Comparison of ENCODE assay signal across 8 cellular contexts in the genomic region with DNA sequence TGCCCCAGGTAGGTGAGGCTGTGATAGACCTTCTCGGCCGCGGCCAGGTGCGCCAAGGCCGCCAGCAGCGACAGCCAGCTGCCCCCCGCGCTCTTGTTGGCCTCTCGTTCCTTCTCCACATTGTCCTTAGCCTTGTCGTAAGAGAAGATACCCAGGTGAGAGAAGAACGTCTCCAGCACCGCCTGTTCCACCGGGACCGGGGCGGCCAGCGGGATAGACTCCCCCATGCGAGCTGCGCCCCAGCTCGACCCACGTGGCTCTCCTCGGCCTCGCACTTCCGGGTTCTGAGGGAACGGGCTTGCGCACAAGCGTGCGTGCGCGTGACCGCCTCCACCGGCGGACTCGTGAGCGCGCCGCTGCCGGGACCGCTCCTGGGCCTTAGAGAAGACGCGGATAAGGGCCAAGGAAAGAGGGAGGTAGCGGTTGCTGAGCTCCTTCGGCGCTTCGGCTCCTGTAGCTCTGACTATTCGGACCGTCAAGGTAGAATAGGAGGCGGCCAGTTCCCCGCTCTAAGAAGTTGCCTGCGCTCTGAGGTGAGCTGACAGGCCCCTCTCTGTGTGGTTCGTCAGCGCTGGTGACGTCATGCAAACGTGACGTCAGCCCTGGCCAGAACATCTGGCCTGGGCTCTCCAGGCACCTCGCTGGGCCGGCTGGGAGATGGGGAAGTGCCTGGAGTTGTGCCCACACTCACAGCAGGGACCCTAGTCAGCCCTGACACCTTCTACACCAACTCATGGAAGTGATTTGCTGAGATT. TPM values are rescaled to one million over a fixed set of nuclear protein-coding genes. Genes with fewer than 3 reads are reported as not detected.
DNase-seq lines count a peak whose midpoint lies in the region; ATAC-seq and TF ChIP-seq lines count a peak whose summit lies in the region.

Gene KICS2 (minus strand): TSS at position 286 of the 755 bp plus-strand sequence. CDS start 59 bp downstream, at position 227.

- peaks cover 11% of the 10 kb centered on the region for H3K4me1 ChIP-seq in mammary epithelial cell (ENCODE audit: insufficient read depth, low read length)
- peaks cover 5% of the 10 kb centered on the region for H3K4me1 ChIP-seq in smooth muscle cell (ENCODE audit: low read depth)

- CTCF ChIA-PET in mammary epithelial cell (lab: Charles Lee; ENCODE audit: low non-redundant PET), result no interaction called here

- H3K4me3 ChIP-seq in WI38 (ENCODE audit: low read depth, low read length) (peak within 1 kb of the TSS; percentile 89), mammary epithelial cell (replicated peaks in 1 of 3; ENCODE audit: insufficient read depth in 1 of 3, low read depth in 2 of 3, low read length in 3 of 3) (peak within 1 kb of the TSS; percentile 79 to 94 (median 85)), smooth muscle cell (peak within 1 kb of the TSS; percentile 68)

- intact Hi-C loops in mammary epithelial cell (cut with micrococcal nuclease), result loop anchor here (1.0 to 5.0 kb wide), 2 partner anchors 120 to 378 kb away; partner anchors contain the start of gene SRGAP1

- H3K9ac ChIP-seq in mammary epithelial cell (ENCODE audit: insufficient read depth, low read length), result peak within 1 kb of the TSS; percentile 96
- H3K9ac ChIP-seq in smooth muscle cell (ENCODE audit: low read depth), result peak within 1 kb of the TSS; percentile 93

- no peaks in the 10 kb centered on the region for H4K20me1 ChIP-seq in mammary epithelial cell (ENCODE audit: insufficient read depth, low read length)
- no peaks in the 10 kb centered on the region for H4K20me1 ChIP-seq in smooth muscle cell (ENCODE audit: low read depth)

- dilution Hi-C loops in mammary epithelial cell (cut with HindIII; ENCODE audit: low sequenced_read_pairs), result no loop called here

- H3K36me3 ChIP-seq in mammary epithelial cell (ENCODE audit: insufficient read depth, low read length), result no peaks in the 10 kb centered on the region
- H3K36me3 ChIP-seq in smooth muscle cell (ENCODE audit: low read depth), result no peaks in the 10 kb centered on the region

- no peaks in the 10 kb centered on the region for H3F3A ChIP-seq in smooth muscle cell (ENCODE audit: low read depth)

- H3K79me2 ChIP-seq in mammary epithelial cell (ENCODE audit: insufficient read depth, low read length), result peaks cover 14% of the 10 kb centered on the region
- no peaks in the 10 kb centered on the region for H3K79me2 ChIP-seq in smooth muscle cell (ENCODE audit: low read depth)

- WGBS in mammary epithelial cell (ENCODE audit: low coverage, missing lambda C conversion rate), result 7% methylated on average over 43 of the region's 56 CpGs
- WGBS in smooth muscle cell (ENCODE audit: low lambda C conversion rate), result under 1% methylated on average over 56 of the region's 56 CpGs

- in situ Hi-C loops in mammary epithelial cell (cut with MboI; ENCODE audit: low sequenced_read_pairs in 2 of 2), result no loop called here

- DNase-seq in AG08395 (ENCODE audit: low spot score) (peak; percentile 94), NCI-H2196 treated with DMSO at 0.1 percent for 48 hours (lab: John Stamatoyannopoulos, UW; ENCODE audit: unreplicated experiment) (peak; percentile 84), mammary epithelial cell (peak; percentile 93), iPS-NIHi7 (ENCODE audit: extremely low spot score) (peak; percentile 93), smooth muscle cell (lab: John Stamatoyannopoulos, UW; ENCODE audit: unreplicated experiment) (peak; percentile 92)

- H3K27ac ChIP-seq in mammary epithelial cell (ENCODE audit: insufficient read depth, low read depth, low read length), result peak within 1 kb of the TSS; percentile 91
- H3K27ac ChIP-seq in smooth muscle cell (ENCODE audit: low read depth), result peak within 1 kb of the TSS; percentile 90

- H3K27me3 ChIP-seq in mammary epithelial cell (ENCODE audit: insufficient read depth, low read length), result no peaks in the 10 kb centered on the region
- no peaks in the 10 kb centered on the region for H3K27me3 ChIP-seq in smooth muscle cell (ENCODE audit: low read depth)

- TSS peak; percentile 65 for BruUV-seq in mammary epithelial cell (replicated peaks; lab: Mats Ljungman, UMichigan)

- H3K4me2 ChIP-seq in mammary epithelial cell (ENCODE audit: insufficient read depth, low read depth, low read length), result peak within 1 kb of the TSS; percentile 92
- peak within 1 kb of the TSS; percentile 82 for H3K4me2 ChIP-seq in smooth muscle cell

- H3K9me3 ChIP-seq in mammary epithelial cell (replicated peaks; ENCODE audit: insufficient read depth, low read length) (no peaks in the 10 kb centered on the region), smooth muscle cell (replicated peaks; ENCODE audit: low read depth) (no peaks in the 10 kb centered on the region)

- TF ChIP-seq CTCF in WI38 (IDR thresholded peaks at IDR 0.05; ENCODE audit: low read depth, low read length), result no peak
- no peak for TF ChIP-seq CTCF in mammary epithelial cell (conservative IDR thresholded peaks at IDR 0.05 in 1 of 2, IDR thresholded peaks at IDR 0.05 in 1 of 2; ENCODE audit: extremely low read depth in 1 of 2, insufficient read depth in 1 of 2, low read depth in 1 of 2, low read length in 2 of 2)
- no peak for TF ChIP-seq CTCF in smooth muscle cell (IDR thresholded peaks at IDR 0.05; ENCODE audit: borderline replicate concordance, insufficient read depth, poor library complexity, severe bottlenecking)

- H2AFZ ChIP-seq in mammary epithelial cell (ENCODE audit: low read depth, low read length) (peak within 1 kb of the TSS; percentile 94), smooth muscle cell (ENCODE audit: low read depth) (peak within 1 kb of the TSS; percentile 77)

- ATAC-seq in GM18907 (IDR thresholded peaks at IDR 0.05; ENCODE audit: unreplicated experiment) (peak; percentile 98), HG03139 (IDR thresholded peaks at IDR 0.05; ENCODE audit: unreplicated experiment) (peak; percentile 91)

RNA-seq across cellular contexts. Expression of gene KICS2, which starts in this region (rescaled TPM):
- total RNA-seq in mammary epithelial cell (10 to 100 TPM; 10.7 to 14.5 TPM), smooth muscle cell (3.6 and 6.6 TPM in 2 replicates)
- polyA plus RNA-seq in mammary epithelial cell (5.1 TPM), smooth muscle cell (0.84 and 1.1 TPM in 2 replicates)
- 12.3 TPM for polyA minus RNA-seq in mammary epithelial cell

Comparison
In these comparisons a context has a peak if more than half of its experiments do, and no peak if none do; other contexts are left out.
1. Peak in every context shown above with its lines: DNase-seq, ATAC-seq, H3K4me3 ChIP-seq and H3K27ac ChIP-seq.